ENCODE assay signal across 10 cellular contexts in genomic region chr22:19962909-19963806, GRCh38. TPM values are rescaled to one million over a fixed set of nuclear protein-coding genes. Genes with fewer than 3 reads are reported as not detected.
DNase-seq lines count a peak whose midpoint lies in the region; ATAC-seq and TF ChIP-seq lines count a peak whose summit lies in the region.
"Had no signal": no experiment of that assay in that cellular context is flagged by ENCODE, and none has a peak within 500 bp of the region (broad histone marks: within the 10 kb centered on the region; RNA-seq: fewer than 3 reads in every experiment).

No MANE protein-coding gene starts in this region.

- H3K36me3 ChIP-seq in BE2C (peaks cover 24% of the 10 kb centered on the region), brain microvascular endothelial cell (replicated peaks) (peaks cover 28% of the 10 kb centered on the region), mesendoderm (ENCODE audit: control insufficient read depth, insufficient read depth, low read length) (no peaks in the 10 kb centered on the region)

- H3K4me1 Mint-ChIP-seq in nephron progenitor cell, result peaks cover 49% of the 10 kb centered on the region

- no peaks in the 10 kb centered on the region for H3K79me1 ChIP-seq in mesendoderm (ENCODE audit: low read length)

- DNase-seq in BE2C (peak; percentile 50), HPDE6-E6E7 (ENCODE audit: extremely low spot score) (peak; percentile 99), brain microvascular endothelial cell (peak; percentile 44), mesendoderm (peak; percentile 96), nephron progenitor cell (no peak), germinal center (ENCODE audit: low spot score) (no peak)
- no peak for DNase-seq in NK-92 treated with Interleukin-12 subunit alpha and Interleukin-12 subunit beta, amount 100 ng/mL, for 24 hours (lab: John Stamatoyannopoulos, UW)

- no peak overlapping the region for H3K4me3 Mint-ChIP-seq in nephron progenitor cell
- H3K4me3 Mint-ChIP-seq: activated T-cell treated with anti-CD3 and anti-CD28 coated beads, Interleukin-2, amount 50 U/mL, for 24 hours; IgD-negative memory B cell had no signal

- no peaks in the 10 kb centered on the region for H3K9me3 ChIP-seq in BE2C

- no peak overlapping the region for H2BK15ac ChIP-seq in mesendoderm (replicated peaks; ENCODE audit: low read depth)

- H3K4me1 ChIP-seq in BE2C (peaks cover 23% of the 10 kb centered on the region), mesendoderm (ENCODE audit: control insufficient read depth, low read depth, low read length) (peaks cover 9% of the 10 kb centered on the region)

- no peak overlapping the region for H4K5ac ChIP-seq in mesendoderm (ENCODE audit: low read length)

- H3K27me3 ChIP-seq in BE2C (no peaks in the 10 kb centered on the region), brain microvascular endothelial cell (replicated peaks) (no peaks in the 10 kb centered on the region), mesendoderm (ENCODE audit: insufficient read depth, low read length, poor library complexity) (no peaks in the 10 kb centered on the region)

- peak overlapping the region; percentile 49 for H2AK5ac ChIP-seq in mesendoderm (ENCODE audit: low read length)

- H3K4me2 ChIP-seq in mesendoderm (ENCODE audit: low read length), result peak overlapping the region; percentile 14

- H3K4ac ChIP-seq in mesendoderm (ENCODE audit: low read depth, low read length), result no peak overlapping the region

- H3K27ac Mint-ChIP-seq in nephron progenitor cell, result no peak overlapping the region
- H3K27ac Mint-ChIP-seq: activated T-cell treated with anti-CD3 and anti-CD28 coated beads, Interleukin-2, amount 50 U/mL, for 24 hours; IgD-negative memory B cell had no signal

- TF ChIP-seq CTCF in BE2C (IDR thresholded peaks at IDR 0.05; ENCODE audit: low read depth, low read length), result no peak
- TF ChIP-seq CTCF in brain microvascular endothelial cell (IDR thresholded peaks at IDR 0.05; ENCODE audit: low read depth, low read length, missing control alignments), result no peak
- no peak for TF ChIP-seq CTCF in nephron progenitor cell (IDR thresholded peaks at IDR 0.05)

- no peak overlapping the region for H4K8ac ChIP-seq in mesendoderm (ENCODE audit: low read depth, low read length)

- H3K4me3 ChIP-seq in BE2C (ENCODE audit: low read depth, low read length) (no peak overlapping the region), brain microvascular endothelial cell (ENCODE audit: low read depth, low read length) (no peak overlapping the region), mesendoderm (ENCODE audit: low read length) (no peak overlapping the region)

- H3K79me2 ChIP-seq in mesendoderm (ENCODE audit: control insufficient read depth, insufficient read depth, low read length), result no peaks in the 10 kb centered on the region

- TF ChIP-seq POLR2A in GM18505 (IDR thresholded peaks at IDR 0.05; ENCODE audit: borderline replicate concordance, extremely low read depth, insufficient read depth, insufficient read length), result no peak

- in situ Hi-C loops in brain microvascular endothelial cell (cut with HindIII; ENCODE audit: low pct_ligation_motif_present, low sequenced_read_pairs), result no loop called here

- peak overlapping the region; percentile 29 for H3K23ac ChIP-seq in mesendoderm (ENCODE audit: low read length)

- peak overlapping the region; percentile 83 for H3K56ac ChIP-seq in mesendoderm (ENCODE audit: low read length)

- no peak for ATAC-seq in GM18505 (IDR thresholded peaks at IDR 0.05; ENCODE audit: unreplicated experiment)

- no peaks in the 10 kb centered on the region for H3K9me3 Mint-ChIP-seq in nephron progenitor cell
- H3K9me3 Mint-ChIP-seq: activated T-cell treated with anti-CD3 and anti-CD28 coated beads, Interleukin-2, amount 50 U/mL, for 24 hours; IgD-negative memory B cell had no signal

- H2BK120ac ChIP-seq in mesendoderm (ENCODE audit: low read depth, low read length), result no peak overlapping the region

- no peak overlapping the region for H3K18ac ChIP-seq in mesendoderm (ENCODE audit: low read length)

- no peaks in the 10 kb centered on the region for H3K36me3 Mint-ChIP-seq in nephron progenitor cell (ENCODE audit: low read depth)

- no peak overlapping the region for H3K27ac ChIP-seq in brain microvascular endothelial cell
- no peak overlapping the region for H3K27ac ChIP-seq in mesendoderm (ENCODE audit: low read depth, low read length)

- peak overlapping the region; percentile 63 for H3K9ac ChIP-seq in mesendoderm (ENCODE audit: low read length)

- no CpG with 5 or more reads among the region's 30 CpGs for WGBS in mesendoderm (ENCODE audit: extremely low coverage, insufficient coverage, low lambda C conversion rate)

- peak overlapping the region; percentile 45 for H2BK5ac ChIP-seq in mesendoderm (ENCODE audit: low read length)

- H3K27me3 Mint-ChIP-seq in nephron progenitor cell (ENCODE audit: low read depth, poor library complexity), result peaks cover 6% of the 10 kb centered on the region
- H3K27me3 Mint-ChIP-seq: activated T-cell treated with anti-CD3 and anti-CD28 coated beads, Interleukin-2, amount 50 U/mL, for 24 hours; IgD-negative memory B cell had no signal

RNA-seq across cellular contexts. Expression of gene TXNRD2, which starts 21.5 kb away (rescaled TPM):
- polyA plus RNA-seq in BE2C (2012; ENCODE audit: insufficient read depth, insufficient read length, low read depth), result 46.2 TPM
- polyA plus RNA-seq in mesendoderm (2013, experiment 1 of 2), result 20.1 TPM
- 22.6 TPM for polyA plus RNA-seq in mesendoderm (2013, experiment 2 of 2)

RNA-seq across cellular contexts. Expression of gene COMT, which starts 21.6 kb away (rescaled TPM):
- polyA plus RNA-seq in BE2C (2012; ENCODE audit: insufficient read depth, insufficient read length, low read depth), result 286 TPM
- 11.0 TPM for polyA plus RNA-seq in mesendoderm (2013, experiment 1 of 2)
- 10.7 TPM for polyA plus RNA-seq in mesendoderm (2013, experiment 2 of 2)

RNA-seq across cellular contexts. Expression of gene ARVCF, which starts 53.5 kb away (rescaled TPM):
- 335 TPM for polyA plus RNA-seq in BE2C (2012; ENCODE audit: insufficient read depth, insufficient read length, low read depth)
- polyA plus RNA-seq in mesendoderm (2013, experiment 1 of 2), result 9.4 TPM
- 9.6 TPM for polyA plus RNA-seq in mesendoderm (2013, experiment 2 of 2)

RNA-seq across cellular contexts. Expression of gene TANGO2, which starts 57.8 kb away (rescaled TPM):
- 8.0 TPM for polyA plus RNA-seq in BE2C (2012; ENCODE audit: insufficient read depth, insufficient read length, low read depth)
- 5.3 TPM for polyA plus RNA-seq in mesendoderm (2013, experiment 1 of 2)
- 4.2 TPM for polyA plus RNA-seq in mesendoderm (2013, experiment 2 of 2)

Comparison
In these comparisons a context has a peak if more than half of its experiments do, and no peak if none do; other contexts are left out.
1. DNase-seq: peak in BE2C (single experiment), HPDE6-E6E7 (single experiment), brain microvascular endothelial cell (single experiment) and mesendoderm (single experiment); none in nephron progenitor cell (single experiment), germinal center (single experiment) and NK-92 treated with Interleukin-12 subunit alpha and Interleukin-12 subunit beta, amount 100 ng/mL, for 24 hours (single experiment).